In genomic region chr5:170572453-170572852, GRCh38 we compare ENCODE assay signal across 8 cellular contexts.
DNase-seq lines count a peak whose midpoint lies in the region; ATAC-seq, FAIRE-seq and TF ChIP-seq lines count a peak whose summit lies in the region.

No MANE protein-coding gene starts in this region.

- ATAC-seq in GM21381 (IDR thresholded peaks at IDR 0.05; ENCODE audit: unreplicated experiment) (peak; percentile 80), HG03575 (IDR thresholded peaks at IDR 0.05; ENCODE audit: extremely low read depth, insufficient number of reproducible peaks, low FRiP score, unreplicated experiment) (peak; percentile 78)

- no peak for FAIRE-seq in bronchial epithelial cell (lab: Jason Lieb, UNC)

- no peaks in the 10 kb centered on the region for H3K27me3 ChIP-seq in bronchial epithelial cell (ENCODE audit: control insufficient read depth, insufficient read depth, low read length)

- TF ChIP-seq CTCF in bronchial epithelial cell (IDR thresholded peaks at IDR 0.05; ENCODE audit: insufficient read depth, low read length, severe bottlenecking): no peak

- DNase-seq in Caki2 (ENCODE audit: low read depth) (peak; percentile 74), bronchial epithelial cell (ENCODE audit: low read depth) (peak; percentile 45), ureter (ENCODE audit: low spot score) (no peak), dedifferentiated amniotic fluid mesenchymal stem cell (ENCODE audit: extremely low spot score) (no peak), NCI-H226 (no peak), NCI-H128 (lab: John Stamatoyannopoulos, UW; ENCODE audit: unreplicated experiment) (no peak)

- in situ Hi-C loops in Caki2 (cut with HindIII; ENCODE audit: low pct_unique_long_range_greater_than_20kb, low sequenced_read_pairs): no loop called here

- no peaks in the 10 kb centered on the region for H3K36me3 ChIP-seq in bronchial epithelial cell (ENCODE audit: control insufficient read depth, insufficient read depth, low read length)

- no peak overlapping the region for H3K4me3 ChIP-seq in bronchial epithelial cell (ENCODE audit: low read depth, low read length)

Comparison
In these comparisons a context has a peak if more than half of its experiments do, and no peak if none do; other contexts are left out.
1. DNase-seq: peak in Caki2 (single experiment) and bronchial epithelial cell (single experiment); none in ureter (single experiment), dedifferentiated amniotic fluid mesenchymal stem cell (single experiment), NCI-H226 (single experiment) and NCI-H128 (single experiment).